1 cellular context compared by ENCODE assay signal in the genomic region with DNA sequence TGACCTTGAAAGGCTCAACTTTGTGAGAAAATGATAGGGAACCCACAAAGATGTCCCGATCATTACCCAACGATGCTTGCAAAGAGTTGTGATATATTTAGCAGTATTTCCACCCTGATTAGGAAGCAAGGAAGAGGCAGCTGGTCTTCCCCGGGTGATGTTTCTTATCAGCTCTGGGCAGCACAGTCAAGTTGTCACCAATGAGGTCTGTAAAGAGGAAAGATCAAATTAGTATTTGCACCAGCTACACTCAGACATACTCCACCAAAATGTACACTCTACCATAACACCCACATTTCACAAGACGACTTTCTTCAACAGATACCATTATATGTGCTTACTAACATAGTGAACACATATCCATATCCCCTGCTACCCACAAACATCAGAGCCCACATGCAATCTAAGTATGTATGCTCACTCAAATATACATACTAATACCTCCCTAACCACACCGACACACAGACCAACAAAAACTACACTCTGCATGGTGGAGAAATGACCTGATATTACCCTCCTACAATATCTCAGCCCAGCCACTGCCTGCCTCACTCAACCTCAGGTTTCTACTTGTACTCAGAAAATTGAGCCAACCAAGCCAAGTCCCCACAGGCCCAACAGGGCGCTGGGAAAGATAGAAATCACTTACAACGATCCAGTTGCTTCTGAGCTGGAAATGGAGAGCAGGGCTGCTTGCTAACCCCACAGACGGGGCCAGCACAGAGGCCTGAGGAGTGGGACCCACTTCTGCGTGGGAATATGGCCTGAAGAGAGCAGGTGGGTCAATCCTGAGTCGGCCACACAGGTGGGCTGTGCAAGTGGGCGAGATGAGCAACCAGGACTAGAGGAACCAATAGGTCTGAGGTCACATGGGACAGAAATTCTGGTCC.
TF ChIP-seq lines count a peak whose summit lies in the region.

No MANE protein-coding gene starts in this region.

TF ChIP-seq in K562, 482 proteins besides CTCF, POLR2A, EP300 and RAD21 (continued from another document and continues in another):
- TF ChIP-seq, protein P1, sequence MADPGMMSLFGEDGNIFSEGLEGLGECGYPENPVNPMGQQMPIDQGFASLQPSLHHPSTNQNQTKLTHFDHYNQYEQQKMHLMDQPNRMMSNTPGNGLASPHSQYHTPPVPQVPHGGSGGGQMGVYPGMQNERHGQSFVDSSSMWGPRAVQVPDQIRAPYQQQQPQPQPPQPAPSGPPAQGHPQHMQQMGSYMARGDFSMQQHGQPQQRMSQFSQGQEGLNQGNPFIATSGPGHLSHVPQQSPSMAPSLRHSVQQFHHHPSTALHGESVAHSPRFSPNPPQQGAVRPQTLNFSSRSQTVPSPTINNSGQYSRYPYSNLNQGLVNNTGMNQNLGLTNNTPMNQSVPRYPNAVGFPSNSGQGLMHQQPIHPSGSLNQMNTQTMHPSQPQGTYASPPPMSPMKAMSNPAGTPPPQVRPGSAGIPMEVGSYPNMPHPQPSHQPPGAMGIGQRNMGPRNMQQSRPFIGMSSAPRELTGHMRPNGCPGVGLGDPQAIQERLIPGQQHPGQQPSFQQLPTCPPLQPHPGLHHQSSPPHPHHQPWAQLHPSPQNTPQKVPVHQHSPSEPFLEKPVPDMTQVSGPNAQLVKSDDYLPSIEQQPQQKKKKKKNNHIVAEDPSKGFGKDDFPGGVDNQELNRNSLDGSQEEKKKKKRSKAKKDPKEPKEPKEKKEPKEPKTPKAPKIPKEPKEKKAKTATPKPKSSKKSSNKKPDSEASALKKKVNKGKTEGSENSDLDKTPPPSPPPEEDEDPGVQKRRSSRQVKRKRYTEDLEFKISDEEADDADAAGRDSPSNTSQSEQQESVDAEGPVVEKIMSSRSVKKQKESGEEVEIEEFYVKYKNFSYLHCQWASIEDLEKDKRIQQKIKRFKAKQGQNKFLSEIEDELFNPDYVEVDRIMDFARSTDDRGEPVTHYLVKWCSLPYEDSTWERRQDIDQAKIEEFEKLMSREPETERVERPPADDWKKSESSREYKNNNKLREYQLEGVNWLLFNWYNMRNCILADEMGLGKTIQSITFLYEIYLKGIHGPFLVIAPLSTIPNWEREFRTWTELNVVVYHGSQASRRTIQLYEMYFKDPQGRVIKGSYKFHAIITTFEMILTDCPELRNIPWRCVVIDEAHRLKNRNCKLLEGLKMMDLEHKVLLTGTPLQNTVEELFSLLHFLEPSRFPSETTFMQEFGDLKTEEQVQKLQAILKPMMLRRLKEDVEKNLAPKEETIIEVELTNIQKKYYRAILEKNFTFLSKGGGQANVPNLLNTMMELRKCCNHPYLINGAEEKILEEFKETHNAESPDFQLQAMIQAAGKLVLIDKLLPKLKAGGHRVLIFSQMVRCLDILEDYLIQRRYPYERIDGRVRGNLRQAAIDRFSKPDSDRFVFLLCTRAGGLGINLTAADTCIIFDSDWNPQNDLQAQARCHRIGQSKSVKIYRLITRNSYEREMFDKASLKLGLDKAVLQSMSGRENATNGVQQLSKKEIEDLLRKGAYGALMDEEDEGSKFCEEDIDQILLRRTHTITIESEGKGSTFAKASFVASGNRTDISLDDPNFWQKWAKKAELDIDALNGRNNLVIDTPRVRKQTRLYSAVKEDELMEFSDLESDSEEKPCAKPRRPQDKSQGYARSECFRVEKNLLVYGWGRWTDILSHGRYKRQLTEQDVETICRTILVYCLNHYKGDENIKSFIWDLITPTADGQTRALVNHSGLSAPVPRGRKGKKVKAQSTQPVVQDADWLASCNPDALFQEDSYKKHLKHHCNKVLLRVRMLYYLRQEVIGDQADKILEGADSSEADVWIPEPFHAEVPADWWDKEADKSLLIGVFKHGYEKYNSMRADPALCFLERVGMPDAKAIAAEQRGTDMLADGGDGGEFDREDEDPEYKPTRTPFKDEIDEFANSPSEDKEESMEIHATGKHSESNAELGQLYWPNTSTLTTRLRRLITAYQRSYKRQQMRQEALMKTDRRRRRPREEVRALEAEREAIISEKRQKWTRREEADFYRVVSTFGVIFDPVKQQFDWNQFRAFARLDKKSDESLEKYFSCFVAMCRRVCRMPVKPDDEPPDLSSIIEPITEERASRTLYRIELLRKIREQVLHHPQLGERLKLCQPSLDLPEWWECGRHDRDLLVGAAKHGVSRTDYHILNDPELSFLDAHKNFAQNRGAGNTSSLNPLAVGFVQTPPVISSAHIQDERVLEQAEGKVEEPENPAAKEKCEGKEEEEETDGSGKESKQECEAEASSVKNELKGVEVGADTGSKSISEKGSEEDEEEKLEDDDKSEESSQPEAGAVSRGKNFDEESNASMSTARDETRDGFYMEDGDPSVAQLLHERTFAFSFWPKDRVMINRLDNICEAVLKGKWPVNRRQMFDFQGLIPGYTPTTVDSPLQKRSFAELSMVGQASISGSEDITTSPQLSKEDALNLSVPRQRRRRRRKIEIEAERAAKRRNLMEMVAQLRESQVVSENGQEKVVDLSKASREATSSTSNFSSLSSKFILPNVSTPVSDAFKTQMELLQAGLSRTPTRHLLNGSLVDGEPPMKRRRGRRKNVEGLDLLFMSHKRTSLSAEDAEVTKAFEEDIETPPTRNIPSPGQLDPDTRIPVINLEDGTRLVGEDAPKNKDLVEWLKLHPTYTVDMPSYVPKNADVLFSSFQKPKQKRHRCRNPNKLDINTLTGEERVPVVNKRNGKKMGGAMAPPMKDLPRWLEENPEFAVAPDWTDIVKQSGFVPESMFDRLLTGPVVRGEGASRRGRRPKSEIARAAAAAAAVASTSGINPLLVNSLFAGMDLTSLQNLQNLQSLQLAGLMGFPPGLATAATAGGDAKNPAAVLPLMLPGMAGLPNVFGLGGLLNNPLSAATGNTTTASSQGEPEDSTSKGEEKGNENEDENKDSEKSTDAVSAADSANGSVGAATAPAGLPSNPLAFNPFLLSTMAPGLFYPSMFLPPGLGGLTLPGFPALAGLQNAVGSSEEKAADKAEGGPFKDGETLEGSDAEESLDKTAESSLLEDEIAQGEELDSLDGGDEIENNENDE (IDR thresholded peaks at IDR 0.05; ENCODE audit: low read depth, low read length) = no peak
- TF ChIP-seq, protein P2, sequence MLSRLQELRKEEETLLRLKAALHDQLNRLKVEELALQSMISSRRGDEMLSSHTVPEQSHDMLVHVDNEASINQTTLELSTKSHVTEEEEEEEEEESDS (CRISPR knock-in tag; IDR thresholded peaks at IDR 0.05) = no peak
- peak; percentile 37; a peak in 3 of 4 replicates for TF ChIP-seq FOXK2 (conservative IDR thresholded peaks at IDR 0.05 in 1 of 2, IDR thresholded peaks at IDR 0.05 in 1 of 2; ENCODE audit: low read depth in 2 of 2)
- peak; percentile 81 for TF ChIP-seq FOSL1 (tag; conservative IDR thresholded peaks at IDR 0.05)
- peak; percentile 81 for TF ChIP-seq MYNN (IDR thresholded peaks at IDR 0.05)
- no peak for TF ChIP-seq MYNN (CRISPR knock-in tag; IDR thresholded peaks at IDR 0.05)
- peak; percentile 37 for TF ChIP-seq CEBPG (CRISPR knock-in tag; IDR thresholded peaks at IDR 0.05)
- peak; percentile 60 to 66 for TF ChIP-seq CEBPG (tag; conservative IDR thresholded peaks at IDR 0.05 in 1 of 2, IDR thresholded peaks at IDR 0.05 in 1 of 2)
- peak; percentile 96 for TF ChIP-seq ZNF766 (CRISPR knock-in tag; conservative IDR thresholded peaks at IDR 0.05)
- TF ChIP-seq ESRRA (IDR thresholded peaks at IDR 0.05; ENCODE audit: borderline replicate concordance, low read depth) = peak; percentile 97
- TF ChIP-seq NFRKB (IDR thresholded peaks at IDR 0.05; ENCODE audit: low read depth) = no peak; the same call in none of the 2 replicates
- no peak for TF ChIP-seq ZNF146 (CRISPR knock-in tag; IDR thresholded peaks at IDR 0.05; ENCODE audit: unreplicated experiment)
- TF ChIP-seq, protein P3, sequence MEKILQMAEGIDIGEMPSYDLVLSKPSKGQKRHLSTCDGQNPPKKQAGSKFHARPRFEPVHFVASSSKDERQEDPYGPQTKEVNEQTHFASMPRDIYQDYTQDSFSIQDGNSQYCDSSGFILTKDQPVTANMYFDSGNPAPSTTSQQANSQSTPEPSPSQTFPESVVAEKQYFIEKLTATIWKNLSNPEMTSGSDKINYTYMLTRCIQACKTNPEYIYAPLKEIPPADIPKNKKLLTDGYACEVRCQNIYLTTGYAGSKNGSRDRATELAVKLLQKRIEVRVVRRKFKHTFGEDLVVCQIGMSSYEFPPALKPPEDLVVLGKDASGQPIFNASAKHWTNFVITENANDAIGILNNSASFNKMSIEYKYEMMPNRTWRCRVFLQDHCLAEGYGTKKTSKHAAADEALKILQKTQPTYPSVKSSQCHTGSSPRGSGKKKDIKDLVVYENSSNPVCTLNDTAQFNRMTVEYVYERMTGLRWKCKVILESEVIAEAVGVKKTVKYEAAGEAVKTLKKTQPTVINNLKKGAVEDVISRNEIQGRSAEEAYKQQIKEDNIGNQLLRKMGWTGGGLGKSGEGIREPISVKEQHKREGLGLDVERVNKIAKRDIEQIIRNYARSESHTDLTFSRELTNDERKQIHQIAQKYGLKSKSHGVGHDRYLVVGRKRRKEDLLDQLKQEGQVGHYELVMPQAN (IDR thresholded peaks at IDR 0.05; ENCODE audit: borderline replicate concordance) = no peak
- TF ChIP-seq, protein P4, sequence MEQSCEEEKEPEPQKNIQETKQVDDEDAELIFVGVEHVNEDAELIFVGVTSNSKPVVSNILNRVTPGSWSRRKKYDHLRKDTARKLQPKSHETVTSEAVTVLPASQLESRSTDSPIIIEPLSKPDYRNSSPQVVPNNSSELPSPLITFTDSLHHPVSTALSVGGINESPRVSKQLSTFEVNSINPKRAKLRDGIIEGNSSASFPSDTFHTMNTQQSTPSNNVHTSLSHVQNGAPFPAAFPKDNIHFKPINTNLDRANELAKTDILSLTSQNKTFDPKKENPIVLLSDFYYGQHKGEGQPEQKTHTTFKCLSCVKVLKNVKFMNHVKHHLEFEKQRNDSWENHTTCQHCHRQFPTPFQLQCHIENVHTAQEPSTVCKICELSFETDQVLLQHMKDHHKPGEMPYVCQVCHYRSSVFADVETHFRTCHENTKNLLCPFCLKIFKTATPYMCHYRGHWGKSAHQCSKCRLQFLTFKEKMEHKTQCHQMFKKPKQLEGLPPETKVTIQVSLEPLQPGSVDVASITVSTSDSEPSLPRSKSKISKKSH (CRISPR knock-in tag; IDR thresholded peaks at IDR 0.05) = no peak
- TF ChIP-seq PML (IDR thresholded peaks at IDR 0.05; ENCODE audit: low read length) = peak; percentile 96
- TF ChIP-seq SMARCA5 (IDR thresholded peaks at IDR 0.05) = peak; percentile 67
- TF ChIP-seq, protein P5, sequence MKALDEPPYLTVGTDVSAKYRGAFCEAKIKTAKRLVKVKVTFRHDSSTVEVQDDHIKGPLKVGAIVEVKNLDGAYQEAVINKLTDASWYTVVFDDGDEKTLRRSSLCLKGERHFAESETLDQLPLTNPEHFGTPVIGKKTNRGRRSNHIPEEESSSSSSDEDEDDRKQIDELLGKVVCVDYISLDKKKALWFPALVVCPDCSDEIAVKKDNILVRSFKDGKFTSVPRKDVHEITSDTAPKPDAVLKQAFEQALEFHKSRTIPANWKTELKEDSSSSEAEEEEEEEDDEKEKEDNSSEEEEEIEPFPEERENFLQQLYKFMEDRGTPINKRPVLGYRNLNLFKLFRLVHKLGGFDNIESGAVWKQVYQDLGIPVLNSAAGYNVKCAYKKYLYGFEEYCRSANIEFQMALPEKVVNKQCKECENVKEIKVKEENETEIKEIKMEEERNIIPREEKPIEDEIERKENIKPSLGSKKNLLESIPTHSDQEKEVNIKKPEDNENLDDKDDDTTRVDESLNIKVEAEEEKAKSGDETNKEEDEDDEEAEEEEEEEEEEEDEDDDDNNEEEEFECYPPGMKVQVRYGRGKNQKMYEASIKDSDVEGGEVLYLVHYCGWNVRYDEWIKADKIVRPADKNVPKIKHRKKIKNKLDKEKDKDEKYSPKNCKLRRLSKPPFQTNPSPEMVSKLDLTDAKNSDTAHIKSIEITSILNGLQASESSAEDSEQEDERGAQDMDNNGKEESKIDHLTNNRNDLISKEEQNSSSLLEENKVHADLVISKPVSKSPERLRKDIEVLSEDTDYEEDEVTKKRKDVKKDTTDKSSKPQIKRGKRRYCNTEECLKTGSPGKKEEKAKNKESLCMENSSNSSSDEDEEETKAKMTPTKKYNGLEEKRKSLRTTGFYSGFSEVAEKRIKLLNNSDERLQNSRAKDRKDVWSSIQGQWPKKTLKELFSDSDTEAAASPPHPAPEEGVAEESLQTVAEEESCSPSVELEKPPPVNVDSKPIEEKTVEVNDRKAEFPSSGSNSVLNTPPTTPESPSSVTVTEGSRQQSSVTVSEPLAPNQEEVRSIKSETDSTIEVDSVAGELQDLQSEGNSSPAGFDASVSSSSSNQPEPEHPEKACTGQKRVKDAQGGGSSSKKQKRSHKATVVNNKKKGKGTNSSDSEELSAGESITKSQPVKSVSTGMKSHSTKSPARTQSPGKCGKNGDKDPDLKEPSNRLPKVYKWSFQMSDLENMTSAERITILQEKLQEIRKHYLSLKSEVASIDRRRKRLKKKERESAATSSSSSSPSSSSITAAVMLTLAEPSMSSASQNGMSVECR (CRISPR knock-in tag; IDR thresholded peaks at IDR 0.05) = no peak
- peak; percentile 80 for TF ChIP-seq RNF2 (IDR thresholded peaks at IDR 0.05)
- peak; percentile 57; the same call in 1 of the 2 replicates for TF ChIP-seq ZC3H4 (CRISPR knock-in tag; IDR thresholded peaks at IDR 0.05; ENCODE audit: borderline replicate concordance)
- peak; percentile 83; the same call in 1 of the 2 replicates for TF ChIP-seq MECOM (CRISPR knock-in tag; IDR thresholded peaks at IDR 0.05)
- TF ChIP-seq, protein P6, sequence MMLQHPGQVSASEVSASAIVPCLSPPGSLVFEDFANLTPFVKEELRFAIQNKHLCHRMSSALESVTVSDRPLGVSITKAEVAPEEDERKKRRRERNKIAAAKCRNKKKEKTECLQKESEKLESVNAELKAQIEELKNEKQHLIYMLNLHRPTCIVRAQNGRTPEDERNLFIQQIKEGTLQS (IDR thresholded peaks at IDR 0.05) = peak; percentile 35; the same call in 1 of the 2 replicates
- TF ChIP-seq, protein P6 (CRISPR knock-in tag; conservative IDR thresholded peaks at IDR 0.05) = no peak
- TF ChIP-seq, protein P7, sequence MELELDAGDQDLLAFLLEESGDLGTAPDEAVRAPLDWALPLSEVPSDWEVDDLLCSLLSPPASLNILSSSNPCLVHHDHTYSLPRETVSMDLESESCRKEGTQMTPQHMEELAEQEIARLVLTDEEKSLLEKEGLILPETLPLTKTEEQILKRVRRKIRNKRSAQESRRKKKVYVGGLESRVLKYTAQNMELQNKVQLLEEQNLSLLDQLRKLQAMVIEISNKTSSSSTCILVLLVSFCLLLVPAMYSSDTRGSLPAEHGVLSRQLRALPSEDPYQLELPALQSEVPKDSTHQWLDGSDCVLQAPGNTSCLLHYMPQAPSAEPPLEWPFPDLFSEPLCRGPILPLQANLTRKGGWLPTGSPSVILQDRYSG (tag; conservative IDR thresholded peaks at IDR 0.05; ENCODE audit: low read depth) = peak; percentile 67; the same call in 1 of the 2 replicates
- TF ChIP-seq MEIS2 (IDR thresholded peaks at IDR 0.05; ENCODE audit: partially characterized antibody) = peak; percentile 93
- TF ChIP-seq MAFG (tag; conservative IDR thresholded peaks at IDR 0.05) = no peak
- peak; percentile 95 for TF ChIP-seq POLR2AphosphoS5 (IDR thresholded peaks at IDR 0.05; ENCODE audit: control insufficient read depth, insufficient read depth, low read depth, low read length)
- TF ChIP-seq EZH2 (IDR thresholded peaks at IDR 0.05; ENCODE audit: borderline replicate concordance, low read depth, low read length) = no peak
- peak; percentile 68 for TF ChIP-seq ZNF239 (CRISPR knock-in tag; IDR thresholded peaks at IDR 0.05)
- TF ChIP-seq ETV6 (IDR thresholded peaks at IDR 0.05; ENCODE audit: borderline replicate concordance in 1 of 2, low read depth in 2 of 2, low read length in 1 of 2) = peak; percentile 78 to 96
- no peak for TF ChIP-seq ETV6 (CRISPR knock-in tag; IDR thresholded peaks at IDR 0.05; ENCODE audit: borderline replicate concordance)
- peak; percentile 14 for TF ChIP-seq KDM5B (IDR thresholded peaks at IDR 0.05; ENCODE audit: insufficient replicate concordance, low read depth, low read length)
- TF ChIP-seq CCNT2 (IDR thresholded peaks at IDR 0.05; ENCODE audit: borderline replicate concordance, extremely low read depth, insufficient read length, low read depth, low read length) = peak; percentile 94
- TF ChIP-seq MTA2 (IDR thresholded peaks at IDR 0.05; ENCODE audit: low read depth) = peak; percentile 85
